ENCODE assay signal across 9 cellular contexts in genomic region chr2:207504513-207505171, GRCh38. TPM values are rescaled to one million over a fixed set of nuclear protein-coding genes. Genes with fewer than 3 reads are reported as not detected.
DNase-seq lines count a peak whose midpoint lies in the region; ATAC-seq and TF ChIP-seq lines count a peak whose summit lies in the region.
"Had no signal": no experiment of that assay in that cellular context is flagged by ENCODE, and none has a peak within 500 bp of the region (broad histone marks: within the 10 kb centered on the region; RNA-seq: fewer than 3 reads in every experiment).

No MANE protein-coding gene starts in this region.

- no peak for ATAC-seq in HG03039 (IDR thresholded peaks at IDR 0.05; ENCODE audit: unreplicated experiment)

- H3K4me1 ChIP-seq in right atrium auricular region = peaks cover 0 to 35% of the 10 kb centered on the region in 2 donors
- H3K4me1 ChIP-seq in effector memory CD4-positive, alpha-beta T cell (ENCODE audit: control insufficient read depth, insufficient read depth, low read length, poor library complexity, severe bottlenecking) = peaks cover 4% of the 10 kb centered on the region

- H3K9me3 Mint-ChIP-seq in T-helper 2 cell treated with Interferon-gamma antibody and Interleukin-4, amounts not matched to agents 5 μg/mL and 100 μg/mL, for 36 hours = no peaks in the 10 kb centered on the region
- peaks cover 4% of the 10 kb centered on the region for H3K9me3 Mint-ChIP-seq in activated naive CD8-positive, alpha-beta T cell treated with anti-CD3 and anti-CD28 coated beads for 36 hours

- peak overlapping the region; percentile 5 for H3K27ac Mint-ChIP-seq in T-helper 2 cell treated with Interferon-gamma antibody and Interleukin-4, amounts not matched to agents 5 μg/mL and 100 μg/mL, for 36 hours
- peak overlapping the region; percentile 86 for H3K27ac Mint-ChIP-seq in activated naive CD8-positive, alpha-beta T cell treated with anti-CD3 and anti-CD28 coated beads for 36 hours

- peak overlapping the region; percentile 67 to 82 for H3K27ac ChIP-seq in right atrium auricular region
- no peak overlapping the region for H3K27ac ChIP-seq in effector memory CD4-positive, alpha-beta T cell (ENCODE audit: insufficient read depth, low read length, poor library complexity, severe bottlenecking)

- DNase-seq in T-helper 2 cell treated with Interferon-gamma antibody and Interleukin-4, amounts not matched to agents 5 μg/mL and 100 μg/mL, for 36 hours (ENCODE audit: low spot score) = no peak
- DNase-seq in T-helper 2 cell (no peak), right atrium auricular region (ENCODE audit: low spot score) (no peak), superior temporal gyrus (ENCODE audit: extremely low spot score) (peak; percentile 19)
- DNase-seq in activated naive CD8-positive, alpha-beta T cell treated with anti-CD3 and anti-CD28 coated beads for 36 hours = no peak
- DNase-seq in effector memory CD4-positive, alpha-beta T cell = no peak
- DNase-seq in activated CD4-positive, alpha-beta T cell treated with anti-CD3 and anti-CD28 coated beads, Interleukin-2, amount 50 U/mL, for 48 hours = no peak

- peak overlapping the region; percentile 60 for H3K4me3 Mint-ChIP-seq in T-helper 2 cell treated with Interferon-gamma antibody and Interleukin-4, amounts not matched to agents 5 μg/mL and 100 μg/mL, for 36 hours
- peak overlapping the region; percentile 40 for H3K4me3 Mint-ChIP-seq in activated naive CD8-positive, alpha-beta T cell treated with anti-CD3 and anti-CD28 coated beads for 36 hours

- peaks cover 54% of the 10 kb centered on the region for H3K4me1 Mint-ChIP-seq in T-helper 2 cell treated with Interferon-gamma antibody and Interleukin-4, amounts not matched to agents 5 μg/mL and 100 μg/mL, for 36 hours (ENCODE audit: low read depth)
- peaks cover 64% of the 10 kb centered on the region for H3K4me1 Mint-ChIP-seq in activated naive CD8-positive, alpha-beta T cell treated with anti-CD3 and anti-CD28 coated beads for 36 hours

- H3K36me3 Mint-ChIP-seq in T-helper 2 cell treated with Interferon-gamma antibody and Interleukin-4, amounts not matched to agents 5 μg/mL and 100 μg/mL, for 36 hours (ENCODE audit: low read depth) = peaks cover 3% of the 10 kb centered on the region
- H3K36me3 Mint-ChIP-seq in activated naive CD8-positive, alpha-beta T cell treated with anti-CD3 and anti-CD28 coated beads for 36 hours = peaks cover 10% of the 10 kb centered on the region

- no peak for TF ChIP-seq CTCF in right atrium auricular region (IDR thresholded peaks at IDR 0.05)

- H3K27me3 ChIP-seq in right atrium auricular region = no peaks in the 10 kb centered on the region
- H3K27me3 ChIP-seq in effector memory CD4-positive, alpha-beta T cell (replicated peaks; ENCODE audit: control insufficient read depth, insufficient read depth, low read length, poor library complexity, severe bottlenecking) = no peaks in the 10 kb centered on the region

- H3K9me3 ChIP-seq in right atrium auricular region = no peaks in the 10 kb centered on the region
- H3K9me3 ChIP-seq in effector memory CD4-positive, alpha-beta T cell (ENCODE audit: control insufficient read depth, low read length) = no peaks in the 10 kb centered on the region
- H3K9me3 ChIP-seq: A549 had no signal

- H3K36me3 ChIP-seq in right atrium auricular region = no peaks in the 10 kb centered on the region
- H3K36me3 ChIP-seq in effector memory CD4-positive, alpha-beta T cell (ENCODE audit: control insufficient read depth, insufficient read depth, low read length) = no peaks in the 10 kb centered on the region

- no peak overlapping the region for H3K4me3 ChIP-seq in right atrium auricular region
- no peak overlapping the region for H3K4me3 ChIP-seq in effector memory CD4-positive, alpha-beta T cell (ENCODE audit: insufficient read depth, low read depth, low read length, poor library complexity, severe bottlenecking)
- H3K4me3 ChIP-seq: A549 had no signal

- no peaks in the 10 kb centered on the region for H3K27me3 Mint-ChIP-seq in T-helper 2 cell treated with Interferon-gamma antibody and Interleukin-4, amounts not matched to agents 5 μg/mL and 100 μg/mL, for 36 hours (ENCODE audit: low read depth)
- H3K27me3 Mint-ChIP-seq in activated naive CD8-positive, alpha-beta T cell treated with anti-CD3 and anti-CD28 coated beads for 36 hours = no peaks in the 10 kb centered on the region

RNA-seq across cellular contexts. Expression of gene CREB1, which starts 25.1 kb away (rescaled TPM):
- 10 to 100 TPM; 71.9 to 81.8 TPM for total RNA-seq in activated naive CD8-positive, alpha-beta T cell treated with anti-CD3 and anti-CD28 coated beads for 36 hours
- 10 to 100 TPM; 32.5 to 32.9 TPM for total RNA-seq in right atrium auricular region
